8 cellular contexts compared by ENCODE assay signal in the genomic region with DNA sequence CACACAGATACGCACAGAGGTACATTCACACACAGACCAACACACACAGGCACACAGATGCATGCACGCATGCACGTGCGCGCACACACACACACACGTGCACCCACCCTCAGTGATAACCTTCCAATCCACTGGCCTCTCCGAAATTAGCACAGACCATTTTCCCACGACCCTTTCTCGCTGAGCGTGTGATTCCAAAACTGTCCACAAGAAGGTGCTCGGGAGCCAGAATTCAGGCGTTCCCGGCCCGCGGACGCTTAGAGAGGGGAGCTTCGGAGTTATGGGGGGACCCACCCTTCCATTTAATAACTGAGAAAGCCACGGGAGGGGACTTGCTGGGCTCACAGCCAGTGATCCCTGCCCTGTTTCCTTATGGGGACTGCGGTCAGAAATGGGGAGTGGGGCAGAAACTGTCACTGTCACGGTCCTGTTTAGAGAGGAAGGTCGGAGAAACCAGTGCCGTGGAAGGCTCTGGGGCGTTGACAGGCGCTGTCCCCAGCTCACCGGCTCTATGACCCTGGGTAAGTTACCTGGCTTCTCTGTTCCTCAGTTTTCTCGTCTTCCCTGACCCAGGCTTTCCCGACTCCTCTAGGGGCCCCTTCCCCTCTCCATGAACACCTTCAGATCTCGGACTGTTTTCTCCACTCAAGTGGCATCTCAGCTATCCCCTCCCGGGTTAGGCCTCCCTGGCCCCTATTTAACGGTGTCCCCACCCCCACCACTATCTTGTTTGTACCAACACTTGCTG. TPM values are rescaled to one million over a fixed set of nuclear protein-coding genes. Genes with fewer than 3 reads are reported as not detected.
DNase-seq lines count a peak whose midpoint lies in the region; ATAC-seq and TF ChIP-seq lines count a peak whose summit lies in the region.

No MANE protein-coding gene starts in this region.

- no peak overlapping the region for H3K27ac ChIP-seq in CD4-positive, alpha-beta T cell (ENCODE audit: low read depth, low read length)

- peak overlapping the region; percentile 61 for H3K27ac Mint-ChIP-seq in CD4-positive, alpha-beta T cell
- H3K27ac Mint-ChIP-seq in natural killer cell treated with Interleukin-12 subunit alpha and Interleukin-12 subunit beta and Interleukin-15 and Interleukin-18, amount 100 ng/mL, for 72 hours = peak overlapping the region; percentile 5 to 73

- peak; percentile 75 for ATAC-seq in CD4-positive, alpha-beta T cell (ENCODE audit: poor library complexity)
- peak; percentile 59 for ATAC-seq in GM19351 (IDR thresholded peaks at IDR 0.05; ENCODE audit: unreplicated experiment)
- ATAC-seq in natural killer cell treated with Interleukin-12 subunit alpha and Interleukin-12 subunit beta and Interleukin-15 and Interleukin-18, amount 100 ng/mL, for 72 hours = peak; percentile 73 to 81

- peaks cover 26% of the 10 kb centered on the region for H3K4me1 Mint-ChIP-seq in CD4-positive, alpha-beta T cell (ENCODE audit: low read depth)
- peaks cover 12 to 17% of the 10 kb centered on the region in 2 donors for H3K4me1 Mint-ChIP-seq in natural killer cell treated with Interleukin-12 subunit alpha and Interleukin-12 subunit beta and Interleukin-15 and Interleukin-18, amount 100 ng/mL, for 72 hours (ENCODE audit: low read depth in 2 of 2)

- no peaks in the 10 kb centered on the region for H3K9me3 Mint-ChIP-seq in CD4-positive, alpha-beta T cell
- no peaks in the 10 kb centered on the region for H3K9me3 Mint-ChIP-seq in natural killer cell treated with Interleukin-12 subunit alpha and Interleukin-12 subunit beta and Interleukin-15 and Interleukin-18, amount 100 ng/mL, for 72 hours

- H3K27me3 Mint-ChIP-seq in CD4-positive, alpha-beta T cell = no peaks in the 10 kb centered on the region
- H3K27me3 Mint-ChIP-seq in natural killer cell treated with Interleukin-12 subunit alpha and Interleukin-12 subunit beta and Interleukin-15 and Interleukin-18, amount 100 ng/mL, for 72 hours = peaks cover 6 to 7% of the 10 kb centered on the region in 2 donors

- peak; percentile 65 for TF ChIP-seq CTCF in CD4-positive, alpha-beta T cell (IDR thresholded peaks at IDR 0.05)

- no peaks in the 10 kb centered on the region for H3K27me3 ChIP-seq in CD4-positive, alpha-beta T cell (ENCODE audit: control insufficient read depth, insufficient read depth, low read length)

- no peaks in the 10 kb centered on the region for H3K36me3 Mint-ChIP-seq in CD4-positive, alpha-beta T cell (ENCODE audit: low read depth)
- H3K36me3 Mint-ChIP-seq in natural killer cell treated with Interleukin-12 subunit alpha and Interleukin-12 subunit beta and Interleukin-15 and Interleukin-18, amount 100 ng/mL, for 72 hours = no peaks in the 10 kb centered on the region

- no peaks in the 10 kb centered on the region for H3K9me3 ChIP-seq in CD4-positive, alpha-beta T cell (ENCODE audit: control insufficient read depth, low read length)

- POLR2A ChIA-PET in CD4-positive, alpha-beta T cell (lab: Charles Lee) = interaction anchor here (0.6 to 1.9 kb wide), 7 partner anchors 30 to 235 kb away, joined by 3 to 23 read pairs (median 3); partner anchors contain the start of genes CRY2, PEX16 and SLC35C1

- peak overlapping the region; percentile 90 for H3K4me3 Mint-ChIP-seq in CD4-positive, alpha-beta T cell
- H3K4me3 Mint-ChIP-seq in natural killer cell treated with Interleukin-12 subunit alpha and Interleukin-12 subunit beta and Interleukin-15 and Interleukin-18, amount 100 ng/mL, for 72 hours = peak overlapping the region; percentile 94

- peak; percentile 40 to 73 (median 62) for DNase-seq in CD4-positive, alpha-beta T cell
- DNase-seq in HK-2 (ENCODE audit: unreplicated experiment) (peak; percentile 36), OCI-M2 (lab: John Stamatoyannopoulos, UW; ENCODE audit: unreplicated experiment) (peak; percentile 8), fibroblast of peridontal ligament (ENCODE audit: extremely low read depth) (peak; percentile 54)
- DNase-seq in activated T-cell treated with anti-CD3 and anti-CD28 coated beads, Interleukin-2, amount 50 U/mL, for 48 hours = peak; percentile 89 to 94
- peak; percentile 75 for DNase-seq in natural killer cell treated with Interleukin-12 subunit alpha and Interleukin-12 subunit beta and Interleukin-15 and Interleukin-18, amount 100 ng/mL, for 72 hours (ENCODE audit: low spot score)
- DNase-seq in stimulated activated naive CD4-positive, alpha-beta T cell (lab: John Stamatoyannopoulos, UW) = peak; percentile 22 to 87 (median 68)

- CTCF ChIA-PET in CD4-positive, alpha-beta T cell (lab: Charles Lee) = interaction anchor here (0.7 to 1.7 kb wide), 25 partner anchors 9 to 662 kb away, joined by 3 to 14 read pairs (median 4); partner anchors contain the start of genes CRY2 and SLC35C1

- intact Hi-C loops in CD4-positive, alpha-beta T cell (cut with DNase I, micrococcal nuclease) = loop anchor here (1.0 to 5.0 kb wide), 3 partner anchors 34 to 429 kb away; partner anchors contain the start of gene SLC35C1 (in 1 of the 2)

RNA-seq across cellular contexts. Expression of gene SLC35C1, which starts 33.6 kb away (rescaled TPM):
- total RNA-seq in CD4-positive, alpha-beta T cell = 1 to 10 TPM; 4.4 to 4.9 TPM
- total RNA-seq in natural killer cell treated with Interleukin-12 subunit alpha and Interleukin-12 subunit beta and Interleukin-15 and Interleukin-18, amount 100 ng/mL, for 72 hours = 10 to 100 TPM; 15.9 to 18.7 TPM

Comparison
In these comparisons a context has a peak if more than half of its experiments do, and no peak if none do; other contexts are left out.
1. DNase-seq: peak in every context shown above with its lines; median percentile 92 in activated T-cell treated with anti-CD3 and anti-CD28 coated beads, Interleukin-2, amount 50 U/mL, for 48 hours; 75 in natural killer cell treated with Interleukin-12 subunit alpha and Interleukin-12 subunit beta and Interleukin-15 and Interleukin-18, amount 100 ng/mL, for 72 hours; 68 in stimulated activated naive CD4-positive, alpha-beta T cell; 62 in CD4-positive, alpha-beta T cell; 54 in fibroblast of peridontal ligament; 36 in HK-2; 8 in OCI-M2.